In the genomic region with DNA sequence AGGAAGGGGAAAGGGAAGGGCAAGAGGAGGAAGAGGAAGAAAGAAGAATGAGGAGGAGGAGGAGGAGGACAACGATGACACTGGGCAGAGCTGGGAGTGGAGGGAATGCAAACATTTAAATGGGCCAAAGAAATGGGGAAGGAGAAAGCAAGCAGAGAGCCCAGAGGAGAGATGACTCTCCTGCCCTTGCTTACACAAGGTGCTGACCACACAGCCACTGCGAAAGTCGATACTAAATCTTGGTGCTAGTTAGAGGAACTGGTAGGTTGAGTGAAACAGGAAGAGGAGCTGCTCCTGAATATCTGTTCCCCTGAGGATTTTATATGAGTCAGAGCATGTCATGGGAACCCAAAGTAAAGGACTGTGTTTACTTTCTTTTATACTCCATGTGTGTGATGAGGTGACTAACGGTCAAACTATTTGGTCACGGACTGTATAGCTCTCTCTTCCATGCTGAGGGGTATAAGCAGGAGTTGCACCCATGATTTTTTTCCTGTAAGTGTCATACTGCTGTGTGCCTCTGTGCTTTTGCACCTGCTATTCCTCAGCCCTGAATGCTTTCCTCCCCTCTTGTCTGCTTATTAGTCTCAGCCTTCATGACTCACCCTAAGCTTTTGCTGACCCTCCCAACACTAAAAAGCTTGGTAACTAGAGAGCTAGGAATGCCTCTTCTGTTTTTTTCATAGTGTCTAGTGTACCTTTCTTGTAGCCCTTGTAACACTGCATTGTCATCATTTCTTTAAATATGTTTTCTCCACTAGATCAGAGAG, we compare ENCODE assay signal across 8 cellular contexts. TPM values are rescaled to one million over a fixed set of nuclear protein-coding genes. Genes with fewer than 3 reads are reported as not detected.
DNase-seq lines count a peak whose midpoint lies in the region; ATAC-seq and TF ChIP-seq lines count a peak whose summit lies in the region.

No MANE protein-coding gene starts in this region.

- H3K4me3 Mint-ChIP-seq in GM23338 = no peak overlapping the region
- no peak overlapping the region for H3K4me3 Mint-ChIP-seq in stimulated activated effector memory CD8-positive, alpha-beta T cell treated with anti-CD3 and anti-CD28 coated beads, Interleukin-12 subunit alpha, Interleukin-12 subunit beta, amount 100 ng/mL, for 72 hours

- DNase-seq in NCI-H510A treated with DMSO at 0.1 percent for 48 hours (lab: John Stamatoyannopoulos, UW) (peak; percentile 94), NCI-H510A (lab: John Stamatoyannopoulos, UW) (no peak), GM23338 (ENCODE audit: low spot score) (peak; percentile 16), SKM-1 treated with dmso at 0.1 percent for 144 hours (lab: John Stamatoyannopoulos, UW; ENCODE audit: unreplicated experiment) (peak; percentile 98), glomerular visceral epithelial cell (ENCODE audit: extremely low spot score) (peak; percentile 95), ovary (no peak)
- no peak for DNase-seq in stimulated activated effector memory CD8-positive, alpha-beta T cell treated with anti-CD3 and anti-CD28 coated beads, Interleukin-12 subunit alpha, Interleukin-12 subunit beta, amount 100 ng/mL, for 72 hours (ENCODE audit: low spot score in 2 of 2)

- peaks cover 10% of the 10 kb centered on the region; the same call in 2 of the 3 replicates for H3K4me1 Mint-ChIP-seq in GM23338
- peaks cover 14% of the 10 kb centered on the region for H3K4me1 Mint-ChIP-seq in stimulated activated effector memory CD8-positive, alpha-beta T cell treated with anti-CD3 and anti-CD28 coated beads, Interleukin-12 subunit alpha, Interleukin-12 subunit beta, amount 100 ng/mL, for 72 hours

- no peak overlapping the region for H3K4me2 ChIP-seq in GM23338

- no peak for TF ChIP-seq POLR2A in ovary (IDR thresholded peaks at IDR 0.05)

- H3K36me3 ChIP-seq in GM23338 (ENCODE audit: insufficient read depth) (no peaks in the 10 kb centered on the region), ovary (no peaks in the 10 kb centered on the region)

- TF ChIP-seq EP300 in Ishikawa (IDR thresholded peaks at IDR 0.05; ENCODE audit: borderline replicate concordance) (no peak), ovary (IDR thresholded peaks at IDR 0.05) (no peak)

- TF ChIP-seq RAD21 in Ishikawa (IDR thresholded peaks at IDR 0.05; ENCODE audit: low read depth) = no peak

- no peak for ATAC-seq in GM23338
- peak; percentile 65 for ATAC-seq in stimulated activated effector memory CD8-positive, alpha-beta T cell treated with anti-CD3 and anti-CD28 coated beads, Interleukin-12 subunit alpha, Interleukin-12 subunit beta, amount 100 ng/mL, for 72 hours

- H3K27ac Mint-ChIP-seq in GM23338 = no peak overlapping the region
- peak overlapping the region; percentile 12 for H3K27ac Mint-ChIP-seq in stimulated activated effector memory CD8-positive, alpha-beta T cell treated with anti-CD3 and anti-CD28 coated beads, Interleukin-12 subunit alpha, Interleukin-12 subunit beta, amount 100 ng/mL, for 72 hours

- no peaks in the 10 kb centered on the region for H3F3A ChIP-seq in GM23338 (replicated peaks; ENCODE audit: low read depth)

- no peaks in the 10 kb centered on the region for H3K9me3 Mint-ChIP-seq in GM23338
- H3K9me3 Mint-ChIP-seq in stimulated activated effector memory CD8-positive, alpha-beta T cell treated with anti-CD3 and anti-CD28 coated beads, Interleukin-12 subunit alpha, Interleukin-12 subunit beta, amount 100 ng/mL, for 72 hours = no peaks in the 10 kb centered on the region

- 20 to 34% (median 28%) methylated on average over 5 of the region's 5 CpGs for WGBS in ovary, 3 donors

- no peaks in the 10 kb centered on the region for H3K36me3 Mint-ChIP-seq in GM23338 (ENCODE audit: low read depth)
- no peaks in the 10 kb centered on the region for H3K36me3 Mint-ChIP-seq in stimulated activated effector memory CD8-positive, alpha-beta T cell treated with anti-CD3 and anti-CD28 coated beads, Interleukin-12 subunit alpha, Interleukin-12 subunit beta, amount 100 ng/mL, for 72 hours

- no peaks in the 10 kb centered on the region for H3K4me1 ChIP-seq in GM23338 (ENCODE audit: insufficient read depth)
- H3K4me1 ChIP-seq in ovary (ENCODE audit: insufficient read depth) = no peaks in the 10 kb centered on the region

- no peaks in the 10 kb centered on the region for H4K20me1 ChIP-seq in GM23338 (replicated peaks; ENCODE audit: insufficient read depth)

- H3K27ac ChIP-seq in GM23338 (ENCODE audit: low read depth) = no peak overlapping the region
- H3K27ac ChIP-seq in ovary = no peak overlapping the region

- H3K27me3 ChIP-seq in GM23338 (ENCODE audit: insufficient read depth) = no peaks in the 10 kb centered on the region
- H3K27me3 ChIP-seq in ovary = no peaks in the 10 kb centered on the region

- intact Hi-C loops in ovary (cut with DNase I) = no loop called here

- no peaks in the 10 kb centered on the region for H3K79me2 ChIP-seq in GM23338 (replicated peaks; ENCODE audit: insufficient read depth)

- no peaks in the 10 kb centered on the region for H3K9me2 ChIP-seq in GM23338 (ENCODE audit: insufficient read depth)

- H2AFZ ChIP-seq in GM23338 = peak overlapping the region; percentile 90; the same call in 1 of the 2 replicates

- no peaks in the 10 kb centered on the region for H3K9me3 ChIP-seq in ovary

- H3K27me3 Mint-ChIP-seq in GM23338 (ENCODE audit: insufficient read depth, low read depth, poor library complexity) = no peaks in the 10 kb centered on the region

- H3K4me3 ChIP-seq in GM23338 (no peak overlapping the region), ovary (no peak overlapping the region)

- TF ChIP-seq CTCF in GM23338 (conservative IDR thresholded peaks at IDR 0.05; ENCODE audit: low read depth in 2 of 2) (no peak), ovary (IDR thresholded peaks at IDR 0.05) (no peak)

TF ChIP-seq in Ishikawa, 13 proteins besides CTCF, POLR2A, EP300 and RAD21:
- TF ChIP-seq CEBPB (IDR thresholded peaks at IDR 0.05) = no peak
- TF ChIP-seq, protein P1, sequence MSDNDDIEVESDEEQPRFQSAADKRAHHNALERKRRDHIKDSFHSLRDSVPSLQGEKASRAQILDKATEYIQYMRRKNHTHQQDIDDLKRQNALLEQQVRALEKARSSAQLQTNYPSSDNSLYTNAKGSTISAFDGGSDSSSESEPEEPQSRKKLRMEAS (IDR thresholded peaks at IDR 0.05) = 0 out of 2 replicates have a peak, but pooled peaks have one; percentile 22
- no peak for TF ChIP-seq YY1 (IDR thresholded peaks at IDR 0.05; ENCODE audit: low read depth)

RNA-seq across cellular contexts. Expression of a gene that starts 9.5 kb away (rescaled TPM):
- 10.8 and 11.2 TPM in 2 replicates for total RNA-seq in GM23338 (2014; rRNA removed; shearing (Covaris generic))
- polyA plus RNA-seq in GM23338 (2016; fragmentation: Nextera tagmentation; extraction: Ambion mirVana) (3.6 and 3.7 TPM in 2 replicates), ovary (10 to 100 TPM; 15.2 to 24.1 TPM)
- total RNA-seq in ovary = 10 to 100 TPM; 13.2 to 33.6 (median 24.0) TPM

Comparison
In these comparisons a context has a peak if more than half of its experiments do, and no peak if none do; other contexts are left out.
1. DNase-seq: peak in NCI-H510A treated with DMSO at 0.1 percent for 48 hours (single experiment), GM23338 (single experiment), SKM-1 treated with dmso at 0.1 percent for 144 hours (single experiment) and glomerular visceral epithelial cell (single experiment); none in NCI-H510A (single experiment), stimulated activated effector memory CD8-positive, alpha-beta T cell treated with anti-CD3 and anti-CD28 coated beads, Interleukin-12 subunit alpha, Interleukin-12 subunit beta, amount 100 ng/mL, for 72 hours (0 of 2) and ovary (0 of 5).